Comparison of ENCODE assay signal across 8 cellular contexts in the genomic region with DNA sequence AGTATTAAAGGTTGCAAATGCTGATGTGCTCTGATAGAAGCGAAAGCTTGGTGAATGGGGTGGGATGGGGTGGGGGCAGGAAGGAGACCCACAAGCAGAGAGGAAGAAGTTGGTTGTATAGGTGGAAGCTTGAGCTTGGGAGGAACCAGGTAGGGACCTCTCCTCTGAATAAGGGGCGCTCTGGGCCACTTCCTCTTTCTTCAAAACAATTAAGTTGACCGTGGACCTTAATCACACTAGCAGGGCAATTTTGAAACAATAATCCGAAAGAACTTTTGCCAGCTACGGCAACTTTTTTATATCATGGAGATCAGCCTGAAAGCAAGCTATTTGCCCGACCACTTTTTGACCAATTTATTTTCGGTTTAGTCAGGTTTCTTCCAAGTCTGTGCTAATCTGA. TPM values are rescaled to one million over a fixed set of nuclear protein-coding genes. Genes with fewer than 3 reads are reported as not detected.
DNase-seq lines count a peak whose midpoint lies in the region; ATAC-seq, FAIRE-seq and TF ChIP-seq lines count a peak whose summit lies in the region.

No MANE protein-coding gene starts in this region.

- peak overlapping the region; percentile 100; a peak in 18 of 22 replicates for H3K9ac ChIP-seq in BLaER1 treated with 17β-estradiol and CSF1 and Interleukin-3, amounts not matched to agents 10 nM and 100 nM

- no peaks in the 10 kb centered on the region for H3K36me3 ChIP-seq in BLaER1 treated with 17β-estradiol and CSF1 and Interleukin-3, amounts not matched to agents 10 nM and 100 nM

- H3K4me3 Mint-ChIP-seq in natural killer cell, result peak overlapping the region; percentile 99

- peak overlapping the region in 10 of 11 experiments; percentile 100; a peak in 18 of 22 replicates for H3K27ac ChIP-seq in BLaER1 treated with 17β-estradiol and CSF1 and Interleukin-3, amounts not matched to agents 10 nM and 100 nM
- H3K27ac ChIP-seq in coronary artery, result peak overlapping the region; percentile 99 to 100

- H3K36me3 Mint-ChIP-seq in natural killer cell, result peaks cover 7% of the 10 kb centered on the region

- H3K9me3 ChIP-seq in BLaER1 treated with 17β-estradiol and CSF1 and Interleukin-3, amounts not matched to agents 10 nM and 100 nM (replicated peaks in 1 of 11), result no peaks in the 10 kb centered on the region

- H3K4me3 ChIP-seq in BLaER1 treated with 17β-estradiol and CSF1 and Interleukin-3, amounts not matched to agents 10 nM and 100 nM, result peak overlapping the region in 9 of 10 experiments; percentile 63 to 100 (median 99); a peak in 16 of 20 replicates
- peak overlapping the region; percentile 99 for H3K4me3 ChIP-seq in coronary artery

- H3K27me3 Mint-ChIP-seq in natural killer cell (ENCODE audit: low read depth in 2 of 2), result no peaks in the 10 kb centered on the region

- no peak for FAIRE-seq in HTR-8/SVneo (lab: Jason Lieb, UNC)

- peaks cover 0 to 25% (median 21%) of the 10 kb centered on the region in 11 experiments; a peak in 20 of 22 replicates for H4K20me1 ChIP-seq in BLaER1 treated with 17β-estradiol and CSF1 and Interleukin-3, amounts not matched to agents 10 nM and 100 nM

- H3K4me1 Mint-ChIP-seq in natural killer cell, result peaks cover 26 to 33% of the 10 kb centered on the region in 2 donors

- H3K4me1 ChIP-seq in BLaER1 treated with 17β-estradiol and CSF1 and Interleukin-3, amounts not matched to agents 10 nM and 100 nM, result peaks cover 13 to 26% (median 21%) of the 10 kb centered on the region in 10 experiments

- intact Hi-C loops in natural killer cell (cut with micrococcal nuclease), result loop anchor here (5.0 kb wide), 1 partner anchor 198 kb away; no protein-coding TSS in a partner anchor

- H3K27me3 ChIP-seq in BLaER1 treated with 17β-estradiol and CSF1 and Interleukin-3, amounts not matched to agents 10 nM and 100 nM, result no peaks in the 10 kb centered on the region

- TF ChIP-seq CTCF in coronary artery (IDR thresholded peaks at IDR 0.05), result no peak
- no peak for TF ChIP-seq CTCF in natural killer cell (IDR thresholded peaks at IDR 0.05)

- H3K27ac Mint-ChIP-seq in natural killer cell, result peak overlapping the region; percentile 95 to 100

- H3K4me2 ChIP-seq in BLaER1 treated with 17β-estradiol and CSF1 and Interleukin-3, amounts not matched to agents 10 nM and 100 nM, result peak overlapping the region; percentile 70 to 97 (median 89)

- DNase-seq in KBM-7, result peak; percentile 60
- no peak for DNase-seq in coronary artery (ENCODE audit: low spot score)
- DNase-seq in natural killer cell, result no peak
- no peak for DNase-seq in cerebellar nuclear complex (lab: John Stamatoyannopoulos, UW)
- DNase-seq in amniotic stem cell (lab: John Stamatoyannopoulos, UW), result no peak
- no peak for DNase-seq in HTR-8/SVneo (ENCODE audit: insufficient read length, low spot score)

- H3K9me3 Mint-ChIP-seq in natural killer cell, result no peaks in the 10 kb centered on the region

- in situ Hi-C loops in KBM-7 (cut with MboI; ENCODE audit: low pct_unique_long_range_greater_than_20kb, low sequenced_read_pairs), result no loop called here

- ATAC-seq in natural killer cell (no peak), GM18519 (IDR thresholded peaks at IDR 0.05; ENCODE audit: low FRiP score, unreplicated experiment) (no peak)

RNA-seq across cellular contexts. Expression of gene DYRK1A, which starts 1.9 kb away (rescaled TPM):
- 100 to 1,000 TPM; 149 to 166 (median 153) TPM for total RNA-seq in natural killer cell
